In genomic region chr5:153533546-153533945, GRCh38 we compare ENCODE assay signal across 34 cellular contexts. TPM values are rescaled to one million over a fixed set of nuclear protein-coding genes. Genes with fewer than 3 reads are reported as not detected.
"Had no signal": no experiment of that assay in that cellular context is flagged by ENCODE, and none has a peak within 500 bp of the region (broad histone marks: within the 10 kb centered on the region; RNA-seq: fewer than 3 reads in every experiment).

No MANE protein-coding gene starts in this region.

- H3K4me3 ChIP-seq: MG63 had no signal

- H3K27me3 ChIP-seq: MG63 had no signal

- H3K27ac ChIP-seq: KMS-11 had no signal

- H3K9me3 ChIP-seq: MG63 had no signal

- H3K36me3 ChIP-seq: MG63 had no signal

- DNase-seq: Karpas-422, Kasumi-1, MG63, MM.1S, MV-4-11, NCI-H1048, NCI-H1092, NCI-H1092 treated with DMSO at 0.1 percent for 48 hours, NCI-H1105, NCI-H1105 treated with DMSO at 0.1 percent for 48 hours, NCI-H1417, NCI-H1417 treated with DMSO at 0.1 percent for 48 hours, NCI-H1436, NCI-H1436 treated with DMSO at 0.1 percent for 48 hours, NCI-H146, NCI-H1694 treated with DMSO at 0.1 percent for 48 hours, NCI-H187, NCI-H187 treated with DMSO at 0.1 percent for 48 hours, NCI-H1930, NCI-H2029, NCI-H2029 treated with DMSO at 0.1 percent for 48 hours, NCI-H2081, NCI-H2081 treated with DMSO at 0.1 percent for 48 hours, NCI-H2107, NCI-H2171, NCI-H2171 treated with DMSO at 0.1 percent for 48 hours, NCI-H2227 treated with DMSO at 0.1 percent for 48 hours, NCI-H226, NCI-H345, NCI-H510A, NCI-H510A treated with DMSO at 0.1 percent for 48 hours had no signal

RNA-seq across cellular contexts. Expression of gene GRIA1, which starts 43.1 kb away (rescaled TPM):
- total RNA-seq: MCF 10A, NCI-H460 had no signal
